In genomic region chr3:179067839-179068238, GRCh38 we compare ENCODE assay signal across 24 cellular contexts. TPM values are rescaled to one million over a fixed set of nuclear protein-coding genes. Genes with fewer than 3 reads are reported as not detected.
DNase-seq lines count a peak whose midpoint lies in the region; ATAC-seq and TF ChIP-seq lines count a peak whose summit lies in the region.
"Had no signal": no experiment of that assay in that cellular context is flagged by ENCODE, and none has a peak within 500 bp of the region (broad histone marks: within the 10 kb centered on the region; RNA-seq: fewer than 3 reads in every experiment).

No MANE protein-coding gene starts in this region.

- H3K9me3 Mint-ChIP-seq in nephron: no peaks in the 10 kb centered on the region
- no peaks in the 10 kb centered on the region for H3K9me3 Mint-ChIP-seq in activated CD8-positive, alpha-beta T cell treated with anti-CD3 and anti-CD28 coated beads for 36 hours
- H3K9me3 Mint-ChIP-seq: activated CD4-positive, alpha-beta T cell treated with anti-CD3 and anti-CD28 coated beads, Interleukin-2, amount 10 ng/mL, durations not matched to agents 24 days and 14 days; effector memory CD8-positive, alpha-beta T cell; naive thymus-derived CD8-positive, alpha-beta T cell; stimulated activated naive B cell treated with anti-CD40 and anti-IgM and Interleukin-4, amounts not matched to agents 10 μg/mL and 1 μg/mL and 100 μg/mL, for 72 hours had no signal

- intact Hi-C loops in activated CD8-positive, alpha-beta T cell treated with anti-CD3 and anti-CD28 coated beads for 36 hours (cut with micrococcal nuclease): loop anchor here (2.0 kb wide), 1 partner anchor 249 kb away; no protein-coding TSS in a partner anchor

- H3K4me3 Mint-ChIP-seq in nephron: peak overlapping the region in 2 of 3 experiments; percentile 12 to 47
- no peak overlapping the region for H3K4me3 Mint-ChIP-seq in activated CD8-positive, alpha-beta T cell treated with anti-CD3 and anti-CD28 coated beads for 36 hours
- H3K4me3 Mint-ChIP-seq: activated CD4-positive, alpha-beta T cell treated with anti-CD3 and anti-CD28 coated beads, Interleukin-2, amount 10 ng/mL, durations not matched to agents 24 days and 14 days; effector memory CD8-positive, alpha-beta T cell; naive thymus-derived CD8-positive, alpha-beta T cell; stimulated activated naive B cell treated with anti-CD40 and anti-IgM and Interleukin-4, amounts not matched to agents 10 μg/mL and 1 μg/mL and 100 μg/mL, for 72 hours had no signal

- no peak for TF ChIP-seq CTCF in nephron (IDR thresholded peaks at IDR 0.05; ENCODE audit: unreplicated experiment in 3 of 3)
- TF ChIP-seq CTCF in activated CD8-positive, alpha-beta T cell treated with anti-CD3 and anti-CD28 coated beads for 36 hours (IDR thresholded peaks at IDR 0.05): no peak

- no peak for TF ChIP-seq RAD21 in Ishikawa (IDR thresholded peaks at IDR 0.05; ENCODE audit: low read depth)

- DNase-seq in NCI-H510A treated with DMSO at 0.1 percent for 48 hours (lab: John Stamatoyannopoulos, UW) (peak; percentile 17), NCI-H510A (lab: John Stamatoyannopoulos, UW) (no peak), astrocyte of the hippocampus (ENCODE audit: low read depth, low spot score) (peak; percentile 19), RKO (ENCODE audit: low spot score) (no peak)
- no peak for DNase-seq in stimulated activated CD4-positive, alpha-beta T cell treated with anti-CD3 and anti-CD28 coated beads, Interleukin-15, amount 100 ng/mL, for 24 hours
- no peak for DNase-seq in activated CD8-positive, alpha-beta T cell treated with anti-CD3 and anti-CD28 coated beads for 36 hours
- DNase-seq: ACHN; activated CD4-positive, alpha-beta T cell treated with anti-CD3 and anti-CD28 coated beads, Interleukin-2, amount 10 ng/mL, durations not matched to agents 24 days and 14 days; activated CD8-positive, alpha-beta memory T cell treated with anti-CD3 and anti-CD28 coated beads, Interleukin-2, amount 50 U/mL, for 4 hours; activated effector memory CD4-positive, alpha-beta T cell treated with anti-CD3 and anti-CD28 coated beads, Interleukin-2, amount 50 U/mL, for 16 hours; central memory CD4-positive, alpha-beta T cell; effector memory CD8-positive, alpha-beta T cell; GF-D8; mesenchymal stem cell; naive thymus-derived CD8-positive, alpha-beta T cell; NCI-H187 treated with DMSO at 0.1 percent for 48 hours; NCI-H524 treated with DMSO at 0.1 percent for 48 hours; pancreas; SHP77 treated with DMSO at 0.1 percent for 48 hours; sigmoid colon; stimulated activated CD4-positive, alpha-beta T cell treated with anti-CD3 and anti-CD28 coated beads, Interleukin-1b, Interleukin-23, amount 100 ng/mL, for 48 hours; stimulated activated naive B cell treated with anti-CD40 and anti-IgM and Interleukin-4, amounts not matched to agents 10 μg/mL and 1 μg/mL and 100 μg/mL, for 72 hours had no signal

- H3K27me3 Mint-ChIP-seq in nephron (ENCODE audit: low read depth): no peaks in the 10 kb centered on the region
- H3K27me3 Mint-ChIP-seq in activated CD8-positive, alpha-beta T cell treated with anti-CD3 and anti-CD28 coated beads for 36 hours: no peaks in the 10 kb centered on the region
- H3K27me3 Mint-ChIP-seq: activated CD4-positive, alpha-beta T cell treated with anti-CD3 and anti-CD28 coated beads, Interleukin-2, amount 10 ng/mL, durations not matched to agents 24 days and 14 days; effector memory CD8-positive, alpha-beta T cell; naive thymus-derived CD8-positive, alpha-beta T cell; stimulated activated naive B cell treated with anti-CD40 and anti-IgM and Interleukin-4, amounts not matched to agents 10 μg/mL and 1 μg/mL and 100 μg/mL, for 72 hours had no signal

- no peak for TF ChIP-seq EP300 in Ishikawa (IDR thresholded peaks at IDR 0.05; ENCODE audit: borderline replicate concordance)

- peaks cover 24% of the 10 kb centered on the region for H3K36me3 Mint-ChIP-seq in nephron (ENCODE audit: low read depth)
- H3K36me3 Mint-ChIP-seq in activated CD8-positive, alpha-beta T cell treated with anti-CD3 and anti-CD28 coated beads for 36 hours (ENCODE audit: low read depth): peaks cover 24% of the 10 kb centered on the region

- H3K27ac Mint-ChIP-seq in nephron: peak overlapping the region; percentile 47 to 80 (median 80)
- no peak overlapping the region for H3K27ac Mint-ChIP-seq in activated CD8-positive, alpha-beta T cell treated with anti-CD3 and anti-CD28 coated beads for 36 hours
- H3K27ac Mint-ChIP-seq: activated CD4-positive, alpha-beta T cell treated with anti-CD3 and anti-CD28 coated beads, Interleukin-2, amount 10 ng/mL, durations not matched to agents 24 days and 14 days; effector memory CD8-positive, alpha-beta T cell; stimulated activated naive B cell treated with anti-CD40 and anti-IgM and Interleukin-4, amounts not matched to agents 10 μg/mL and 1 μg/mL and 100 μg/mL, for 72 hours had no signal

- CTCF ChIA-PET in activated CD8-positive, alpha-beta T cell treated with anti-CD3 and anti-CD28 coated beads for 36 hours (lab: Charles Lee): interaction anchor here (0.8 to 3.8 kb wide), 8 partner anchors 9 to 280 kb away, joined by 3 to 28 read pairs (median 5); partner anchors contain the start of gene MFN1

- POLR2A ChIA-PET in activated CD8-positive, alpha-beta T cell treated with anti-CD3 and anti-CD28 coated beads for 36 hours (lab: Charles Lee): interaction anchor here (0.6 kb wide), 1 partner anchor 1513 kb away, joined by 3 read pairs; no protein-coding TSS in a partner anchor

- peaks cover 27% of the 10 kb centered on the region for H3K4me1 Mint-ChIP-seq in nephron
- peaks cover 21% of the 10 kb centered on the region for H3K4me1 Mint-ChIP-seq in activated CD8-positive, alpha-beta T cell treated with anti-CD3 and anti-CD28 coated beads for 36 hours (ENCODE audit: low read depth)

- no peak for ATAC-seq in activated CD8-positive, alpha-beta T cell treated with anti-CD3 and anti-CD28 coated beads for 36 hours
- ATAC-seq: effector memory CD8-positive, alpha-beta T cell; naive thymus-derived CD8-positive, alpha-beta T cell; pancreas; stimulated activated naive B cell treated with anti-CD40 and anti-IgM and Interleukin-4, amounts not matched to agents 10 μg/mL and 1 μg/mL and 100 μg/mL, for 72 hours had no signal

TF ChIP-seq in Ishikawa, 13 proteins besides CTCF, POLR2A, EP300 and RAD21:
- no peak for TF ChIP-seq ZBTB7A (IDR thresholded peaks at IDR 0.05; ENCODE audit: low read depth)
- peak; percentile 46 for TF ChIP-seq NFIC (IDR thresholded peaks at IDR 0.05)
- TF ChIP-seq, protein P1, sequence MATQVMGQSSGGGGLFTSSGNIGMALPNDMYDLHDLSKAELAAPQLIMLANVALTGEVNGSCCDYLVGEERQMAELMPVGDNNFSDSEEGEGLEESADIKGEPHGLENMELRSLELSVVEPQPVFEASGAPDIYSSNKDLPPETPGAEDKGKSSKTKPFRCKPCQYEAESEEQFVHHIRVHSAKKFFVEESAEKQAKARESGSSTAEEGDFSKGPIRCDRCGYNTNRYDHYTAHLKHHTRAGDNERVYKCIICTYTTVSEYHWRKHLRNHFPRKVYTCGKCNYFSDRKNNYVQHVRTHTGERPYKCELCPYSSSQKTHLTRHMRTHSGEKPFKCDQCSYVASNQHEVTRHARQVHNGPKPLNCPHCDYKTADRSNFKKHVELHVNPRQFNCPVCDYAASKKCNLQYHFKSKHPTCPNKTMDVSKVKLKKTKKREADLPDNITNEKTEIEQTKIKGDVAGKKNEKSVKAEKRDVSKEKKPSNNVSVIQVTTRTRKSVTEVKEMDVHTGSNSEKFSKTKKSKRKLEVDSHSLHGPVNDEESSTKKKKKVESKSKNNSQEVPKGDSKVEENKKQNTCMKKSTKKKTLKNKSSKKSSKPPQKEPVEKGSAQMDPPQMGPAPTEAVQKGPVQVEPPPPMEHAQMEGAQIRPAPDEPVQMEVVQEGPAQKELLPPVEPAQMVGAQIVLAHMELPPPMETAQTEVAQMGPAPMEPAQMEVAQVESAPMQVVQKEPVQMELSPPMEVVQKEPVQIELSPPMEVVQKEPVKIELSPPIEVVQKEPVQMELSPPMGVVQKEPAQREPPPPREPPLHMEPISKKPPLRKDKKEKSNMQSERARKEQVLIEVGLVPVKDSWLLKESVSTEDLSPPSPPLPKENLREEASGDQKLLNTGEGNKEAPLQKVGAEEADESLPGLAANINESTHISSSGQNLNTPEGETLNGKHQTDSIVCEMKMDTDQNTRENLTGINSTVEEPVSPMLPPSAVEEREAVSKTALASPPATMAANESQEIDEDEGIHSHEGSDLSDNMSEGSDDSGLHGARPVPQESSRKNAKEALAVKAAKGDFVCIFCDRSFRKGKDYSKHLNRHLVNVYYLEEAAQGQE (IDR thresholded peaks at IDR 0.05; ENCODE audit: low read depth): no peak
- no peak for TF ChIP-seq CREB1 (IDR thresholded peaks at IDR 0.05; ENCODE audit: low read depth)

RNA-seq across cellular contexts. Expression of gene ZMAT3, which starts 3.8 kb away (rescaled TPM):
- 10 to 100 TPM; 14.6 to 15.9 TPM for total RNA-seq in activated CD8-positive, alpha-beta T cell treated with anti-CD3 and anti-CD28 coated beads for 36 hours

Comparison
In these comparisons a context has a peak if more than half of its experiments do, and no peak if none do; other contexts are left out.
1. DNase-seq: peak in NCI-H510A treated with DMSO at 0.1 percent for 48 hours (single experiment) and astrocyte of the hippocampus (single experiment); none in NCI-H510A (single experiment), stimulated activated CD4-positive, alpha-beta T cell treated with anti-CD3 and anti-CD28 coated beads, Interleukin-15, amount 100 ng/mL, for 24 hours (single experiment), activated CD8-positive, alpha-beta T cell treated with anti-CD3 and anti-CD28 coated beads for 36 hours (single experiment) and RKO (single experiment).